In genomic region chr11:86244063-86244521, GRCh38 we compare ENCODE assay signal across 8 cellular contexts. TPM values are rescaled to one million over a fixed set of nuclear protein-coding genes. Genes with fewer than 3 reads are reported as not detected.
A peak's percentile ranks its signal among the peaks of the same experiment; 100 is the strongest.
DNase-seq lines count a peak whose midpoint lies in the region; ATAC-seq, FAIRE-seq and TF ChIP-seq lines count a peak whose summit lies in the region.

No MANE protein-coding gene starts in this region.

- H3K36me3 ChIP-seq in neutrophil (no peaks in the 10 kb centered on the region), testis (ENCODE audit: low read depth, missing control alignments) (no peaks in the 10 kb centered on the region)

- peak overlapping the region; percentile 80 for H3K4me2 ChIP-seq in A549

- TF ChIP-seq CTCF in A549 (IDR thresholded peaks at IDR 0.05): no peak
- no peak for TF ChIP-seq CTCF in GM10248 (IDR thresholded peaks at IDR 0.05; ENCODE audit: control extremely low read depth, extremely low read depth, low read depth, missing control alignments)
- TF ChIP-seq CTCF in foreskin keratinocyte (conservative IDR thresholded peaks at IDR 0.05): no peak
- TF ChIP-seq CTCF in neutrophil (IDR thresholded peaks at IDR 0.05): no peak
- no peak for TF ChIP-seq CTCF in testis (IDR thresholded peaks at IDR 0.05)

- no peak for TF ChIP-seq RAD21 in A549 (conservative IDR thresholded peaks at IDR 0.05 in 1 of 2, IDR thresholded peaks at IDR 0.05 in 1 of 2)

- CTCF ChIA-PET in A549 (lab: Yijun Ruan, JAX) (interaction anchor here (1.4 kb wide), 1 partner anchor 13 kb away, joined by 4 read pairs; no protein-coding TSS in a partner anchor), GM10248 (lab: Yijun Ruan, JAX) (interaction anchor here (1.0 kb wide), 1 partner anchor 22 kb away, joined by 3 read pairs; no protein-coding TSS in a partner anchor)

- H3K27me3 ChIP-seq in foreskin keratinocyte: no peaks in the 10 kb centered on the region
- H3K27me3 ChIP-seq in neutrophil: no peaks in the 10 kb centered on the region
- no peaks in the 10 kb centered on the region for H3K27me3 ChIP-seq in testis

- DNase-seq in A549 (ENCODE audit: low read depth in 1 of 2, low spot score in 1 of 2) (peak; percentile 91 to 93), GM10248 (ENCODE audit: extremely low spot score) (peak; percentile 86), NCI-H226 (peak; percentile 72), foreskin keratinocyte (peak; percentile 68 to 83), testis (peak; percentile 90)
- DNase-seq in activated T-helper 1 cell treated with anti-CD3 and anti-CD28 coated beads, Interleukin-2, amount 50 U/mL, for 16 hours (ENCODE audit: low read depth in 1 of 2, low spot score in 1 of 2): peak; percentile 70 to 82

- FAIRE-seq in A549 (lab: Jason Lieb, UNC): no peak

- intact Hi-C loops in testis (cut with DNase I; ENCODE audit: low total_unique reads): no loop called here

- H3K9me3 ChIP-seq in A549 (no peaks in the 10 kb centered on the region), neutrophil (no peaks in the 10 kb centered on the region), testis (no peaks in the 10 kb centered on the region)

- WGBS in A549 (ENCODE audit: missing lambda C conversion rate): 2% methylated on average over 18 of the region's 18 CpGs
- 1% methylated on average over 18 of the region's 18 CpGs for WGBS in testis, 2 donors

- TF ChIP-seq POLR2A in A549 (IDR thresholded peaks at IDR 0.05; ENCODE audit: low read length) (no peak), testis (IDR thresholded peaks at IDR 0.05) (no peak)

- H3K4me1 ChIP-seq in A549: peaks cover 32% of the 10 kb centered on the region
- H3K4me1 ChIP-seq in foreskin keratinocyte: peaks cover 25% of the 10 kb centered on the region
- H3K4me1 ChIP-seq in neutrophil (ENCODE audit: control insufficient read depth in 1 of 2, insufficient read depth in 1 of 2, low read depth in 1 of 2, low read length in 1 of 2): peaks cover 39 to 41% of the 10 kb centered on the region in 2 experiments
- H3K4me1 ChIP-seq in testis: peaks cover 6% of the 10 kb centered on the region

- H3K4me3 ChIP-seq in A549 (peak overlapping the region; percentile 76), neutrophil (ENCODE audit: low read depth in 1 of 2, low read length in 1 of 2) (peak overlapping the region; percentile 98 to 100), testis (peak overlapping the region; percentile 84 to 86)

- POLR2A ChIA-PET in A549 (lab: Yijun Ruan, JAX) (interaction anchor here (0.9 to 2.1 kb wide), 7 partner anchors 21 to 389 kb away, joined by 3 to 8 read pairs (median 4); partner anchors contain the start of genes CCDC83 and PICALM), GM10248 (lab: Yijun Ruan, JAX) (no interaction called here)

- H3K27ac ChIP-seq in A549: peak overlapping the region; percentile 96 to 98
- H3K27ac ChIP-seq in foreskin keratinocyte: peak overlapping the region; percentile 99
- peak overlapping the region; percentile 94 for H3K27ac ChIP-seq in neutrophil
- H3K27ac ChIP-seq in testis: peak overlapping the region; percentile 96 to 99

- ATAC-seq in A549 (peak; percentile 78 to 89), HG02623 (IDR thresholded peaks at IDR 0.05; ENCODE audit: unreplicated experiment) (peak; percentile 63), foreskin keratinocyte (peak; percentile 77)

- TF ChIP-seq EP300 in A549 (IDR thresholded peaks at IDR 0.05): no peak

TF ChIP-seq in A549, 52 proteins besides CTCF, POLR2A, EP300 and RAD21:
- TF ChIP-seq EHF (CRISPR knock-in tag; IDR thresholded peaks at IDR 0.05) (no peak), MAFK (IDR thresholded peaks at IDR 0.05; ENCODE audit: partially characterized antibody) (peak; percentile 71)

RNA-seq across cellular contexts. Expression of gene EED, which starts 0.5 kb away (rescaled TPM):
- polyA plus RNA-seq in A549 (2011; rRNA removed): 31.1 and 33.0 TPM in 2 replicates
- 11.2 and 12.9 TPM in 2 replicates for polyA plus RNA-seq in A549 (2012; cell fraction: cytosol; rRNA removed)
- polyA plus RNA-seq in A549 (2012; cell fraction: nucleus; rRNA removed): 9.3 and 17.5 TPM in 2 replicates
- polyA plus RNA-seq in A549 (2017; fragmentation: RNase III; extraction: RNeasy Plus Mini Kit Qiagen cat#74134 plus additional on column Dnase treatment): 43.6 to 48.9 TPM (median 47.0 TPM) in 3 replicates
- 12.2 and 17.2 TPM in 2 replicates for polyA minus RNA-seq in A549 (2011; rRNA and poly(A)+ RNA removed)
- total RNA-seq in foreskin keratinocyte: 26.0 and 29.4 TPM in 2 replicates
- 19.2 and 22.3 TPM in 2 replicates for polyA plus RNA-seq in foreskin keratinocyte
- 10 to 100 TPM; 29.9 to 38.0 TPM for total RNA-seq in testis
- 19.0 TPM for polyA plus RNA-seq in testis (ENCODE audit: insufficient read depth, low read depth, low replicate concordance)

RNA-seq across cellular contexts. Expression of gene HIKESHI, which starts 57.9 kb away (rescaled TPM):
- 101 and 137 TPM in 2 replicates for polyA plus RNA-seq in A549 (2011; rRNA removed)
- polyA plus RNA-seq in A549 (2012; cell fraction: cytosol; rRNA removed): 37.1 and 37.6 TPM in 2 replicates
- 11.2 and 16.6 TPM in 2 replicates for polyA plus RNA-seq in A549 (2012; cell fraction: nucleus; rRNA removed)
- 39.6 to 45.3 TPM (median 39.7 TPM) in 3 replicates for polyA plus RNA-seq in A549 (2017; fragmentation: RNase III; extraction: RNeasy Plus Mini Kit Qiagen cat#74134 plus additional on column Dnase treatment)
- polyA minus RNA-seq in A549 (2011; rRNA and poly(A)+ RNA removed): 25.6 and 27.9 TPM in 2 replicates
- total RNA-seq in foreskin keratinocyte: 54.4 and 55.9 TPM in 2 replicates
- polyA plus RNA-seq in foreskin keratinocyte: 66.5 and 75.4 TPM in 2 replicates
- total RNA-seq in testis: 10 to 100 TPM; 34.1 to 38.1 TPM
- 48.7 TPM for polyA plus RNA-seq in testis (ENCODE audit: insufficient read depth, low read depth, low replicate concordance)

Comparison
In these comparisons a context has a peak if more than half of its experiments do, and no peak if none do; other contexts are left out.
1. Peak in every context shown above with its lines: DNase-seq, ATAC-seq, H3K4me3 ChIP-seq and H3K27ac ChIP-seq.